ENCODE assay signal across 1 cellular context in genomic region chr19:54114340-54114826, GRCh38.
TF ChIP-seq lines count a peak whose summit lies in the region.

No MANE protein-coding gene starts in this region.

TF ChIP-seq in H1, 55 proteins besides CTCF, POLR2A, EP300 and RAD21:
- TF ChIP-seq, protein P1, sequence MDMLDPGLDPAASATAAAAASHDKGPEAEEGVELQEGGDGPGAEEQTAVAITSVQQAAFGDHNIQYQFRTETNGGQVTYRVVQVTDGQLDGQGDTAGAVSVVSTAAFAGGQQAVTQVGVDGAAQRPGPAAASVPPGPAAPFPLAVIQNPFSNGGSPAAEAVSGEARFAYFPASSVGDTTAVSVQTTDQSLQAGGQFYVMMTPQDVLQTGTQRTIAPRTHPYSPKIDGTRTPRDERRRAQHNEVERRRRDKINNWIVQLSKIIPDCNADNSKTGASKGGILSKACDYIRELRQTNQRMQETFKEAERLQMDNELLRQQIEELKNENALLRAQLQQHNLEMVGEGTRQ (IDR thresholded peaks at IDR 0.05; ENCODE audit: low read length) = no peak
- TF ChIP-seq POLR2AphosphoS5 (IDR thresholded peaks at IDR 0.05; ENCODE audit: low read depth, low read length) = peak; percentile 51; the same call in 1 of the 2 replicates
